Comparison of ENCODE assay signal across 16 cellular contexts in genomic region chr9:134601764-134602163, GRCh38. TPM values are rescaled to one million over a fixed set of nuclear protein-coding genes. Genes with fewer than 3 reads are reported as not detected.
DNase-seq lines count a peak whose midpoint lies in the region; ATAC-seq and TF ChIP-seq lines count a peak whose summit lies in the region.
"Had no signal": no experiment of that assay in that cellular context is flagged by ENCODE, and none has a peak within 500 bp of the region (broad histone marks: within the 10 kb centered on the region; RNA-seq: fewer than 3 reads in every experiment).

No MANE protein-coding gene starts in this region.

- H3K4me1 ChIP-seq in PC-3 (ENCODE audit: insufficient read depth, low read length) = peaks cover 17% of the 10 kb centered on the region
- H3K4me1 ChIP-seq in fibroblast of lung (ENCODE audit: control insufficient read depth, extremely low read depth, insufficient read depth, low read length) = peaks cover 15% of the 10 kb centered on the region
- H3K4me1 ChIP-seq: breast epithelium, uterus had no signal

- no TSS peak for BruUV-seq in PC-3 (replicated peaks; lab: Mats Ljungman, UMichigan)

- H3K9ac ChIP-seq in PC-3 (ENCODE audit: low read length) (no peak overlapping the region), fibroblast of lung (ENCODE audit: insufficient read depth, low read length) (no peak overlapping the region)

- CTCF ChIA-PET in PC-3 (lab: Charles Lee) = no interaction called here

- H3K9me3 ChIP-seq in PC-3 (ENCODE audit: low read length) (no peaks in the 10 kb centered on the region), fibroblast of lung (ENCODE audit: control insufficient read depth, insufficient read depth, low read depth, low read length) (no peaks in the 10 kb centered on the region)
- H3K9me3 ChIP-seq: breast epithelium, uterus had no signal

- no peaks in the 10 kb centered on the region for H3K36me3 ChIP-seq in PC-3 (ENCODE audit: low read depth, low read length)
- no peaks in the 10 kb centered on the region for H3K36me3 ChIP-seq in fibroblast of lung (ENCODE audit: control insufficient read depth, insufficient read depth, low read length)
- H3K36me3 ChIP-seq: breast epithelium, uterus had no signal

- H3K27me3 ChIP-seq in PC-3 (ENCODE audit: low read length) (no peaks in the 10 kb centered on the region), fibroblast of lung (ENCODE audit: control insufficient read depth, insufficient read depth, low read length) (no peaks in the 10 kb centered on the region)
- H3K27me3 ChIP-seq: breast epithelium, uterus had no signal

- intact Hi-C loops in PC-3 (cut with micrococcal nuclease) = loop anchor here (1.0 kb wide), 1 partner anchor 8 kb away; no protein-coding TSS in a partner anchor

- H3K27ac ChIP-seq in PC-3 (ENCODE audit: low read length) = peak overlapping the region; percentile 38
- peak overlapping the region; percentile 92 for H3K27ac ChIP-seq in fibroblast of lung (ENCODE audit: insufficient read depth, low read length)
- H3K27ac ChIP-seq: dorsolateral prefrontal cortex had no signal

- H3K27ac Mint-ChIP-seq in neural crest cell (ENCODE audit: unreplicated experiment) = peak overlapping the region; percentile 51

- H3F3A ChIP-seq in PC-3 (ENCODE audit: low read length, unreplicated experiment) = no peaks in the 10 kb centered on the region

- H3K4me3 ChIP-seq in AG10803 (ENCODE audit: low read length) = no peak overlapping the region
- H3K4me3 ChIP-seq in PC-3 (ENCODE audit: low read length) = no peak overlapping the region
- H3K4me3 ChIP-seq in fibroblast of lung (replicated peaks in 1 of 4; ENCODE audit: control extremely low read depth in 1 of 4, insufficient read depth in 1 of 4, low read depth in 3 of 4, low read length in 4 of 4) = no peak overlapping the region
- H3K4me3 ChIP-seq: breast epithelium, dorsolateral prefrontal cortex, uterus had no signal

- H3K79me2 ChIP-seq in PC-3 (ENCODE audit: low read length) (no peaks in the 10 kb centered on the region), fibroblast of lung (ENCODE audit: control insufficient read depth, insufficient read depth, low read length) (no peaks in the 10 kb centered on the region)

- H2AFZ ChIP-seq in PC-3 (ENCODE audit: low read length) (no peak overlapping the region), fibroblast of lung (ENCODE audit: low read length) (no peak overlapping the region)

- peaks cover 9% of the 10 kb centered on the region for H3K4me1 Mint-ChIP-seq in neural crest cell

- H3K4me2 ChIP-seq in PC-3 (ENCODE audit: low read length) (peak overlapping the region; percentile 53; the same call in 1 of the 2 replicates), fibroblast of lung (ENCODE audit: extremely low read depth, insufficient read depth, low read length) (no peak overlapping the region)

- POLR2A ChIA-PET in PC-3 (lab: Charles Lee; ENCODE audit: unreplicated experiment) = no interaction called here

- no peak overlapping the region for H3K4me3 Mint-ChIP-seq in neural crest cell

- no peaks in the 10 kb centered on the region for H4K20me1 ChIP-seq in PC-3 (ENCODE audit: low read length)
- no peaks in the 10 kb centered on the region for H4K20me1 ChIP-seq in fibroblast of lung (ENCODE audit: control insufficient read depth, extremely low read depth, insufficient read depth, low read length)

- H3K36me3 Mint-ChIP-seq in neural crest cell (ENCODE audit: low read depth) = no peaks in the 10 kb centered on the region

- H3K27me3 Mint-ChIP-seq in neural crest cell (ENCODE audit: low read depth) = no peaks in the 10 kb centered on the region

- no peaks in the 10 kb centered on the region for H3K9me3 Mint-ChIP-seq in neural crest cell

- ATAC-seq in PC-3 = no peak
- no peak for ATAC-seq in GM19452 (IDR thresholded peaks at IDR 0.05; ENCODE audit: unreplicated experiment)
- ATAC-seq: esophagus mucosa had no signal

- DNase-seq in AG10803 (ENCODE audit: low read depth) (peak; percentile 69), PC-3 (no peak), fibroblast of lung (ENCODE audit: low read depth in 2 of 2) (peak; percentile 61 to 92), neural crest cell (ENCODE audit: low read depth, low spot score) (no peak), amygdala (lab: John Stamatoyannopoulos, UW) (no peak), NCI-H1417 (lab: John Stamatoyannopoulos, UW) (no peak), LoVo (ENCODE audit: low spot score) (no peak)
- DNase-seq: activated CD8-positive, alpha-beta memory T cell treated with anti-CD3 and anti-CD28 coated beads, Interleukin-2, amount 50 U/mL, for 4 hours; dorsolateral prefrontal cortex; NCI-H2081 treated with DMSO at 0.1 percent for 48 hours; NCI-H524; occipital lobe had no signal

- H3K9me2 ChIP-seq in PC-3 (replicated peaks; ENCODE audit: low read length) = no peaks in the 10 kb centered on the region

- TF ChIP-seq CTCF in AG10803 (conservative IDR thresholded peaks at IDR 0.05; ENCODE audit: low read length) (no peak), PC-3 (conservative IDR thresholded peaks at IDR 0.05; ENCODE audit: low read depth, low read length) (no peak), fibroblast of lung (conservative IDR thresholded peaks at IDR 0.05 in 1 of 2, IDR thresholded peaks at IDR 0.05 in 1 of 2; ENCODE audit: low read depth in 1 of 2, low read length in 2 of 2) (no peak), neural crest cell (conservative IDR thresholded peaks at IDR 0.05) (no peak)

RNA-seq across cellular contexts. Expression of gene COL5A1, which starts 39.8 kb away (rescaled TPM):
- total RNA-seq in PC-3 (2014; rRNA removed) (10.6 and 15.4 TPM in 2 replicates), fibroblast of lung (63.7 and 72.8 TPM in 2 replicates), neural crest cell (18.6 and 19.4 TPM in 2 replicates)
- polyA plus RNA-seq in fibroblast of lung = 83.9 and 109 TPM in 2 replicates
- polyA plus RNA-seq in fibroblast of lung (2012) = 164 and 250 TPM in 2 replicates
- 171 and 250 TPM in 2 replicates for polyA minus RNA-seq in fibroblast of lung (ENCODE audit: low replicate concordance)

Comparison
In these comparisons a context has a peak if more than half of its experiments do, and no peak if none do; other contexts are left out.
1. DNase-seq: peak in AG10803 (single experiment) and fibroblast of lung (2 of 2); none in PC-3 (single experiment), neural crest cell (single experiment), amygdala (0 of 56), NCI-H1417 (0 of 3) and LoVo (single experiment).